20 cellular contexts compared by ENCODE assay signal in genomic region chr3:195847061-195847950, GRCh38. TPM values are rescaled to one million over a fixed set of nuclear protein-coding genes. Genes with fewer than 3 reads are reported as not detected.
DNase-seq lines count a peak whose midpoint lies in the region; ATAC-seq and TF ChIP-seq lines count a peak whose summit lies in the region.
"Had no signal": no experiment of that assay in that cellular context is flagged by ENCODE, and none has a peak within 500 bp of the region (broad histone marks: within the 10 kb centered on the region; RNA-seq: fewer than 3 reads in every experiment).

No MANE protein-coding gene starts in this region.

- H3K27ac ChIP-seq in RWPE2 (ENCODE audit: poor library complexity, severe bottlenecking) (no peak overlapping the region), osteoblast (ENCODE audit: low read depth, low read length) (no peak overlapping the region)
- H3K27ac ChIP-seq: cardiac muscle cell, heart right ventricle, left ventricle myocardium inferior had no signal

- peak; percentile 74 for DNase-seq in H4 (ENCODE audit: low spot score)
- DNase-seq in RWPE2 (ENCODE audit: low spot score) = no peak
- peak; percentile 22 for DNase-seq in fibroblast of peridontal ligament (ENCODE audit: extremely low read depth)
- DNase-seq in osteoblast (ENCODE audit: insufficient read length, low spot score, missing footprints) = peak; percentile 90
- no peak for DNase-seq in activated naive CD4-positive, alpha-beta T cell treated with Interleukin-2 at 50 U/mL for 16 hours
- no peak for DNase-seq in activated T-cell treated with anti-CD3 and anti-CD28 coated beads, Interleukin-2, amount 50 U/mL, for 1 hour
- no peak for DNase-seq in activated naive CD4-positive, alpha-beta T cell treated with anti-CD3 and anti-CD28 coated beads, Interleukin-2, amount 50 U/mL, for 16 hours
- DNase-seq in stimulated activated naive CD4-positive, alpha-beta T cell (lab: John Stamatoyannopoulos, UW) = no peak
- DNase-seq: activated gamma-delta T cell; endodermal cell; GF-D8; heart right ventricle; left ventricle myocardium inferior; NCI-H2107; NK-92 treated with Interleukin-12 subunit alpha and Interleukin-12 subunit beta, amount 100 ng/mL, for 24 hours; stimulated activated CD4-positive, alpha-beta T cell treated with anti-CD3 and anti-CD28 coated beads, Interleukin-4, amount 100 ng/mL, for 24 hours had no signal

- no peaks in the 10 kb centered on the region for H3K9me3 ChIP-seq in RWPE2 (ENCODE audit: severe bottlenecking)
- H3K9me3 ChIP-seq in osteoblast (ENCODE audit: low read depth, low read length) = no peaks in the 10 kb centered on the region
- H3K9me3 ChIP-seq: heart right ventricle, left ventricle myocardium inferior had no signal

- H4K20me1 ChIP-seq in osteoblast (ENCODE audit: insufficient read depth, low read length) = no peaks in the 10 kb centered on the region

- no peaks in the 10 kb centered on the region for H3K27me3 ChIP-seq in RWPE2 (ENCODE audit: insufficient read depth, poor library complexity, severe bottlenecking)
- peaks cover 5% of the 10 kb centered on the region for H3K27me3 ChIP-seq in osteoblast (ENCODE audit: insufficient read depth, low read length)
- H3K27me3 ChIP-seq: cardiac muscle cell had no signal

- peaks cover 4% of the 10 kb centered on the region for H3K4me1 ChIP-seq in RWPE2 (ENCODE audit: insufficient read depth, poor library complexity, severe bottlenecking)
- H3K4me1 ChIP-seq in osteoblast (ENCODE audit: insufficient read depth, low read length) = peaks cover 8% of the 10 kb centered on the region

- TF ChIP-seq CTCF in RWPE2 (IDR thresholded peaks at IDR 0.05; ENCODE audit: poor library complexity, severe bottlenecking) = no peak
- TF ChIP-seq CTCF in osteoblast (IDR thresholded peaks at IDR 0.05; ENCODE audit: extremely low read depth, low read depth, low read length) = no peak

- H3K4me3 ChIP-seq in RWPE2 (ENCODE audit: severe bottlenecking) = no peak overlapping the region
- no peak overlapping the region for H3K4me3 ChIP-seq in osteoblast (ENCODE audit: insufficient read depth, low read length)
- H3K4me3 ChIP-seq: cardiac muscle cell, heart right ventricle, left ventricle myocardium inferior had no signal

- no peaks in the 10 kb centered on the region for H3K79me2 ChIP-seq in osteoblast (ENCODE audit: insufficient read depth, low read length)

- no peak overlapping the region for H3K4me2 ChIP-seq in osteoblast (ENCODE audit: insufficient read depth, low read length)

- H3K36me3 ChIP-seq in RWPE2 (ENCODE audit: low read depth) (no peaks in the 10 kb centered on the region), osteoblast (ENCODE audit: insufficient read depth, low read length) (no peaks in the 10 kb centered on the region)
- H3K36me3 ChIP-seq: cardiac muscle cell, heart right ventricle, left ventricle myocardium inferior had no signal

- H2AFZ ChIP-seq in osteoblast (ENCODE audit: low read length) = no peak overlapping the region

- peak; percentile 78 for ATAC-seq in RWPE2 (ENCODE audit: low read depth)
- ATAC-seq: sciatic nerve; stimulated activated effector memory CD8-positive, alpha-beta T cell treated with anti-CD3 and anti-CD28 coated beads, Interleukin-12 subunit alpha, Interleukin-12 subunit beta, amount 100 ng/mL, for 72 hours had no signal

RNA-seq across cellular contexts. Expression of gene MUC4, which starts 35.6 kb away (rescaled TPM):
- not detected in 2 replicates for total RNA-seq in H4 (2014; rRNA removed; shearing (Covaris generic))
- not detected in 2 replicates for total RNA-seq in osteoblast
- total RNA-seq: cardiac muscle cell, heart right ventricle, SK-MEL-5 had no signal

Comparison
In these comparisons a context has a peak if more than half of its experiments do, and no peak if none do; other contexts are left out.
1. DNase-seq: peak in H4 (single experiment), fibroblast of peridontal ligament (single experiment) and osteoblast (single experiment); none in RWPE2 (single experiment), activated naive CD4-positive, alpha-beta T cell treated with Interleukin-2 at 50 U/mL for 16 hours (single experiment), activated T-cell treated with anti-CD3 and anti-CD28 coated beads, Interleukin-2, amount 50 U/mL, for 1 hour (single experiment), activated naive CD4-positive, alpha-beta T cell treated with anti-CD3 and anti-CD28 coated beads, Interleukin-2, amount 50 U/mL, for 16 hours (single experiment) and stimulated activated naive CD4-positive, alpha-beta T cell (0 of 6).